Comparison of ENCODE assay signal across 18 cellular contexts in genomic region chr11:131572423-131572822, GRCh38.
"Had no signal": no experiment of that assay in that cellular context is flagged by ENCODE, and none has a peak within 500 bp of the region (broad histone marks: within the 10 kb centered on the region; RNA-seq: fewer than 3 reads in every experiment).

No MANE protein-coding gene starts in this region.

- H3K36me3 ChIP-seq: esophagus muscularis mucosa, gastrocnemius medialis, sigmoid colon, thyroid gland, uterus had no signal

- ATAC-seq: effector memory CD8-positive, alpha-beta T cell; gastrocnemius medialis; left colon; naive thymus-derived CD4-positive, alpha-beta T cell; stimulated activated naive B cell treated with anti-CD40 and anti-IgM and Interleukin-4, amounts not matched to agents 10 μg/mL and 1 μg/mL and 100 μg/mL, for 72 hours; stimulated activated naive CD8-positive, alpha-beta T cell treated with anti-CD3 and anti-CD28 coated beads, Interleukin-15, amount 100 ng/mL, for 72 hours had no signal

- H3K9me3 ChIP-seq: esophagus muscularis mucosa, gastrocnemius medialis, sigmoid colon, thyroid gland, uterus had no signal

- H3K27me3 ChIP-seq: esophagus muscularis mucosa, sigmoid colon, thyroid gland, uterus had no signal

- H3K4me1 ChIP-seq: gastrocnemius medialis, parathyroid adenoma, thyroid gland, uterus had no signal

- H3K4me3 ChIP-seq: esophagus muscularis mucosa, gastrocnemius medialis, sigmoid colon, skin epidermis, thyroid gland, uterus had no signal

- H3K27ac ChIP-seq: epithelial cell of prostate, esophagus muscularis mucosa, gastrocnemius medialis, parathyroid adenoma, sigmoid colon, skin epidermis, thyroid gland, uterus had no signal

- DNase-seq: effector memory CD8-positive, alpha-beta T cell; gastrocnemius medialis; glutamatergic neuron; kidney; left colon; naive thymus-derived CD4-positive, alpha-beta T cell; nephron progenitor cell; sigmoid colon; stimulated activated CD4-positive, alpha-beta T cell treated with anti-CD3 and anti-CD28 coated beads, Interleukin-2, amount 100 ng/mL, for 24 hours; stimulated activated CD4-positive, alpha-beta T cell treated with anti-CD3 and anti-CD28 coated beads, Interleukin-4, amount 100 ng/mL, for 4 hours; stimulated activated naive B cell treated with anti-CD40 and anti-IgM and Interleukin-4, amounts not matched to agents 10 μg/mL and 1 μg/mL and 100 μg/mL, for 72 hours; stimulated activated naive CD8-positive, alpha-beta T cell treated with anti-CD3 and anti-CD28 coated beads, Interleukin-15, amount 100 ng/mL, for 72 hours; thyroid gland; uterus had no signal
